8 cellular contexts compared by ENCODE assay signal in the genomic region with DNA sequence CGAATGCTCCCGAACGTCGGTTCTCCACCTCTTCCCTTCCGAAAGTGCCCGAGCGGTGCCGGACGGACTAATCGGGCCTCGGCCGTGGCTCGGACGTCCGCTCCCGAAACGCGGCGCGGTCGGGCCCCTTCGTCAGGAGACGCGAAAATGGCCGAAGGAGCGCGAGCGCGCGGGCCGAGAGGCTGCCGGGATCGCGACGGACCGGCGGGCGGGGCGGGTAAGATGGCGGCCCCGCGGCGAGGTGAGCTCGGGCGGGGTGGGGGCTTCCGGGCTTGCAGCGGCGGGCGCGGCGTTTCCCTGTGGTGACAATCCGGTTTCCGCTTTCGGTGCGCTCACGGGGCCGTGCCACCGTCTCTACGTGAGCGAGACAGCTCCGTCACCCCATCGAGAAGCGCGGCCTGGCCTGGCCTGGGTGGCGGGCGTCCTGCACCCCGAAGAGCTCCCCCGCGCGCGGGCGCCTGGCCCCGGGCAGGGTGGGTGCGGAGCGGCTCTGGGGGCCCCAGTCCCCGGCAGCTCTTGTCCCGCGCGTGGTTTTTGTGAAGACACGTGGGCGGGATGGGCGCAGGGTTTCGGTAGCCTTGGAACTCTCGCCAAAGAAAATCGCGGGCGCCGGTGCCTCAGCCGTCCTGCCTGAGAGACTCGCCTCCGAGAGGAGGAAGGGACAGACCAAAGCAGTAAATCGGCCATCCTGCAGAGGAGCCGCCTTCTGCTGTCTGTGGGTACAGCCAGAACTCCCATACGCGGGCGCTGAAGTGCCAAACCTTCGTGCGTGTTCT. TPM values are rescaled to one million over a fixed set of nuclear protein-coding genes. Genes with fewer than 3 reads are reported as not detected.
DNase-seq lines count a peak whose midpoint lies in the region; TF ChIP-seq lines count a peak whose summit lies in the region.

A gene (plus strand): TSS at position 211 of the 776 bp plus-strand sequence. CDS start 12 bp downstream, at position 223.

- POLR2A ChIA-PET in HEK293 (lab: Yijun Ruan, JAX) = interaction anchor here (0.6 to 3.9 kb wide), 13 partner anchors 9 to 166 kb away, joined by 3 to 19 read pairs (median 5); a partner anchor contains a TSS

- H3K9me3 ChIP-seq in HEK293 (ENCODE audit: control insufficient read depth, insufficient read depth, low read depth, low read length) (no peaks in the 10 kb centered on the region), SK-N-MC (ENCODE audit: low read depth, low read length) (no peaks in the 10 kb centered on the region), suprapubic skin (no peaks in the 10 kb centered on the region)

- CTCF ChIA-PET in HEK293 (lab: Yijun Ruan, JAX) = interaction anchor here (0.6 to 3.6 kb wide), 6 partner anchors 11 to 96 kb away, joined by 3 to 28 read pairs (median 4); no protein-coding TSS in a partner anchor

- H3K27ac ChIP-seq in HEK293 (ENCODE audit: extremely low read depth, low read depth, low read length) = peak within 1 kb of the TSS; percentile 97
- H3K27ac ChIP-seq in SK-N-MC = peak within 1 kb of the TSS; percentile 100
- peak within 1 kb of the TSS; percentile 99 for H3K27ac ChIP-seq in suprapubic skin

- WGBS in suprapubic skin = 1% methylated on average over 23 of the region's 98 CpGs

- H3K36me3 ChIP-seq in HEK293 (ENCODE audit: control insufficient read depth in 2 of 2, insufficient read depth in 1 of 2, low read length in 2 of 2) = peaks cover 0 to 30% of the 10 kb centered on the region in 2 experiments; a peak in 1 of 3 replicates
- H3K36me3 ChIP-seq in SK-N-MC (ENCODE audit: insufficient read depth, low read length) = no peaks in the 10 kb centered on the region; the same call in 1 of the 2 replicates
- H3K36me3 ChIP-seq in suprapubic skin = peaks cover 11% of the 10 kb centered on the region

- H3K27me3 ChIP-seq in suprapubic skin = no peaks in the 10 kb centered on the region

- DNase-seq in GF-D8 (lab: John Stamatoyannopoulos, UW) = peak; percentile 74
- DNase-seq in MV-4-11 (lab: John Stamatoyannopoulos, UW) = peak; percentile 93
- DNase-seq in SK-N-MC (ENCODE audit: low read depth, low spot score) = peak; percentile 70
- DNase-seq in activated naive CD4-positive, alpha-beta T cell treated with anti-CD3 and anti-CD28 coated beads, Interleukin-2, amount 50 U/mL, for 16 hours = peak; percentile 98
- DNase-seq in globus pallidus (ENCODE audit: low spot score) = peak; percentile 97
- peak in 55 of 56 donors; percentile 22 to 99 (median 95) for DNase-seq in nucleus accumbens (lab: John Stamatoyannopoulos, UW)
- DNase-seq in suprapubic skin (ENCODE audit: low spot score in 2 of 2) = peak; percentile 99 to 100

- TF ChIP-seq EP300 in suprapubic skin (IDR thresholded peaks at IDR 0.05) = no peak

- H3K9ac ChIP-seq in SK-N-MC (ENCODE audit: insufficient read length) = peak within 1 kb of the TSS; percentile 100

- TF ChIP-seq CTCF in HEK293 (tag by site-specific recombination; IDR thresholded peaks at IDR 0.05) (no peak), suprapubic skin (IDR thresholded peaks at IDR 0.05) (no peak)

- H3K4me3 ChIP-seq in HEK293 (ENCODE audit: low read depth, low read length) = peak within 1 kb of the TSS; percentile 89
- H3K4me3 ChIP-seq in SK-N-MC = peak within 1 kb of the TSS; percentile 97
- H3K4me3 ChIP-seq in suprapubic skin = peak within 1 kb of the TSS; percentile 89

- H3K4me1 ChIP-seq in HEK293 (ENCODE audit: control insufficient read depth, insufficient read depth, low read length) = no peaks in the 10 kb centered on the region
- H3K4me1 ChIP-seq in suprapubic skin = peaks cover 67% of the 10 kb centered on the region

- peak in 1 of 2 donors; percentile 62 for TF ChIP-seq POLR2A in suprapubic skin (IDR thresholded peaks at IDR 0.05)

TF ChIP-seq in HEK293, 187 proteins besides CTCF, POLR2A, EP300 and RAD21 (continues in another document):
- TF ChIP-seq, protein P1, sequence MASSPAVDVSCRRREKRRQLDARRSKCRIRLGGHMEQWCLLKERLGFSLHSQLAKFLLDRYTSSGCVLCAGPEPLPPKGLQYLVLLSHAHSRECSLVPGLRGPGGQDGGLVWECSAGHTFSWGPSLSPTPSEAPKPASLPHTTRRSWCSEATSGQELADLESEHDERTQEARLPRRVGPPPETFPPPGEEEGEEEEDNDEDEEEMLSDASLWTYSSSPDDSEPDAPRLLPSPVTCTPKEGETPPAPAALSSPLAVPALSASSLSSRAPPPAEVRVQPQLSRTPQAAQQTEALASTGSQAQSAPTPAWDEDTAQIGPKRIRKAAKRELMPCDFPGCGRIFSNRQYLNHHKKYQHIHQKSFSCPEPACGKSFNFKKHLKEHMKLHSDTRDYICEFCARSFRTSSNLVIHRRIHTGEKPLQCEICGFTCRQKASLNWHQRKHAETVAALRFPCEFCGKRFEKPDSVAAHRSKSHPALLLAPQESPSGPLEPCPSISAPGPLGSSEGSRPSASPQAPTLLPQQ (tag by site-specific recombination; IDR thresholded peaks at IDR 0.05) = peak; percentile 41; the same call in 1 of the 2 replicates
- TF ChIP-seq, protein P2, sequence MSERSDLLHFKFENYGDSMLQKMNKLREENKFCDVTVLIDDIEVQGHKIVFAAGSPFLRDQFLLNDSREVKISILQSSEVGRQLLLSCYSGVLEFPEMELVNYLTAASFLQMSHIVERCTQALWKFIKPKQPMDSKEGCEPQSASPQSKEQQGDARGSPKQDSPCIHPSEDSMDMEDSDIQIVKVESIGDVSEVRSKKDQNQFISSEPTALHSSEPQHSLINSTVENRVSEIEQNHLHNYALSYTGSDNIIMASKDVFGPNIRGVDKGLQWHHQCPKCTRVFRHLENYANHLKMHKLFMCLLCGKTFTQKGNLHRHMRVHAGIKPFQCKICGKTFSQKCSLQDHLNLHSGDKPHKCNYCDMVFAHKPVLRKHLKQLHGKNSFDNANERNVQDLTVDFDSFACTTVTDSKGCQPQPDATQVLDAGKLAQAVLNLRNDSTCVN (tag by site-specific recombination; optimal IDR thresholded peaks at IDR 0.05) = peak; percentile 94
- TF ChIP-seq ZNF335 (tag by site-specific recombination; conservative IDR thresholded peaks at IDR 0.05) (peak; percentile 18; the same call in 1 of the 2 replicates), ZBTB17 (tag by site-specific recombination; IDR thresholded peaks at IDR 0.05) (peak; percentile 79), ZNF211 (tag by site-specific recombination; IDR thresholded peaks at IDR 0.05; ENCODE audit: low read depth) (no peak), ZNF132 (tag by site-specific recombination; IDR thresholded peaks at IDR 0.05; ENCODE audit: borderline replicate concordance) (no peak), EGR2 (tag by site-specific recombination; IDR thresholded peaks at IDR 0.05; ENCODE audit: low read depth) (peak; percentile 29; the same call in 1 of the 2 replicates), ZNF133 (tag by site-specific recombination; IDR thresholded peaks at IDR 0.05) (no peak), ZXDB (tag by site-specific recombination; IDR thresholded peaks at IDR 0.05) (peak; percentile 13; the same call in 1 of the 2 replicates), ZBTB8A (tag by site-specific recombination; IDR thresholded peaks at IDR 0.05) (peak; percentile 75), ZNF76 (tag by site-specific recombination; IDR thresholded peaks at IDR 0.05; ENCODE audit: borderline replicate concordance, low read depth) (peak; percentile 60; the same call in 1 of the 2 replicates), KLF1 (tag by site-specific recombination; IDR thresholded peaks at IDR 0.05) (peak; percentile 16; the same call in 1 of the 2 replicates), ZSCAN30 (tag by site-specific recombination; IDR thresholded peaks at IDR 0.05) (0 out of 2 replicates have a peak, but pooled peaks have one; percentile 45), ZBTB20 (tag by site-specific recombination; IDR thresholded peaks at IDR 0.05) (peak; percentile 63), ZNF561 (tag by site-specific recombination; IDR thresholded peaks at IDR 0.05; ENCODE audit: borderline replicate concordance) (peak; percentile 41; the same call in 1 of the 2 replicates), ZNF10 (tag by site-specific recombination; IDR thresholded peaks at IDR 0.05) (no peak), GLIS2 (tag by site-specific recombination; IDR thresholded peaks at IDR 0.05) (peak; percentile 61; the same call in 1 of the 2 replicates)
- TF ChIP-seq, protein P3, sequence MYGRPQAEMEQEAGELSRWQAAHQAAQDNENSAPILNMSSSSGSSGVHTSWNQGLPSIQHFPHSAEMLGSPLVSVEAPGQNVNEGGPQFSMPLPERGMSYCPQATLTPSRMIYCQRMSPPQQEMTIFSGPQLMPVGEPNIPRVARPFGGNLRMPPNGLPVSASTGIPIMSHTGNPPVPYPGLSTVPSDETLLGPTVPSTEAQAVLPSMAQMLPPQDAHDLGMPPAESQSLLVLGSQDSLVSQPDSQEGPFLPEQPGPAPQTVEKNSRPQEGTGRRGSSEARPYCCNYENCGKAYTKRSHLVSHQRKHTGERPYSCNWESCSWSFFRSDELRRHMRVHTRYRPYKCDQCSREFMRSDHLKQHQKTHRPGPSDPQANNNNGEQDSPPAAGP (tag by site-specific recombination; IDR thresholded peaks at IDR 0.05) = peak; percentile 73; the same call in 1 of the 2 replicates
- TF ChIP-seq, protein P4, sequence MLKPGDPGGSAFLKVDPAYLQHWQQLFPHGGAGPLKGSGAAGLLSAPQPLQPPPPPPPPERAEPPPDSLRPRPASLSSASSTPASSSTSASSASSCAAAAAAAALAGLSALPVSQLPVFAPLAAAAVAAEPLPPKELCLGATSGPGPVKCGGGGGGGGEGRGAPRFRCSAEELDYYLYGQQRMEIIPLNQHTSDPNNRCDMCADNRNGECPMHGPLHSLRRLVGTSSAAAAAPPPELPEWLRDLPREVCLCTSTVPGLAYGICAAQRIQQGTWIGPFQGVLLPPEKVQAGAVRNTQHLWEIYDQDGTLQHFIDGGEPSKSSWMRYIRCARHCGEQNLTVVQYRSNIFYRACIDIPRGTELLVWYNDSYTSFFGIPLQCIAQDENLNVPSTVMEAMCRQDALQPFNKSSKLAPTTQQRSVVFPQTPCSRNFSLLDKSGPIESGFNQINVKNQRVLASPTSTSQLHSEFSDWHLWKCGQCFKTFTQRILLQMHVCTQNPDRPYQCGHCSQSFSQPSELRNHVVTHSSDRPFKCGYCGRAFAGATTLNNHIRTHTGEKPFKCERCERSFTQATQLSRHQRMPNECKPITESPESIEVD (tag by site-specific recombination; IDR thresholded peaks at IDR 0.05) = no peak

RNA-seq across cellular contexts. Expression of the gene that starts here (rescaled TPM):
- 10 to 100 TPM; 31.5 to 53.6 (median 39.1) TPM for total RNA-seq in suprapubic skin

Comparison
In these comparisons a context has a peak if more than half of its experiments do, and no peak if none do; other contexts are left out.
1. Peak in every context shown above with its lines: DNase-seq, H3K4me3 ChIP-seq and H3K27ac ChIP-seq.